4 cellular contexts compared by ENCODE assay signal in the genomic region with DNA sequence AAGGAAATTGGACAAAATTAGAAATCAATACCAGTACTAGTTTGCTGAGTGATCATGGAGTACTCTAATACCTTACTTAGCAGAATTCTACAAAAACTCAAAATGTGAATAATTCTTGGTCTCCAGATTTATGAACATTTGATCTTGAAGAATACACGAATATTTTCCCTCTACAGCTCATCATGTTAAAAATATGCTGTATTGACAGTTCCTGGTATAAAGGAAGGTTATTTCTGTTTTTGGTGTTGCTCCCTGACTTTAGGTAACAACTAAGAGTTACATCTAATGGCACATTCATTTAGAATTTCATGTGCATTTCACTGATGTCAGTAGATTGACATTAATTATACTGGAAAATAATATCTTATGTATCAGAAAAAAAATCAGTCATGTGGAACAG.
A peak's percentile ranks its signal among the peaks of the same experiment; 100 is the strongest.
TF ChIP-seq lines count a peak whose summit lies in the region.

No MANE protein-coding gene starts in this region.

TF ChIP-seq in HepG2, 621 proteins besides CTCF, POLR2A, EP300 and RAD21 (continues in another document):
- TF ChIP-seq ZNF367 (CRISPR knock-in tag; IDR thresholded peaks at IDR 0.05; ENCODE audit: borderline replicate concordance) (no peak), RBAK (CRISPR knock-in tag; IDR thresholded peaks at IDR 0.05) (no peak), ARID4A (CRISPR knock-in tag; IDR thresholded peaks at IDR 0.05; ENCODE audit: borderline replicate concordance) (no peak), IKZF1 (IDR thresholded peaks at IDR 0.05) (no peak), MAFG (CRISPR knock-in tag; IDR thresholded peaks at IDR 0.05) (no peak), ZNF547 (CRISPR knock-in tag; IDR thresholded peaks at IDR 0.05) (no peak), SIN3B (IDR thresholded peaks at IDR 0.05; ENCODE audit: low read length) (no peak), ZNF7 (CRISPR knock-in tag; IDR thresholded peaks at IDR 0.05) (no peak), ZNF788 (CRISPR knock-in tag; IDR thresholded peaks at IDR 0.05; ENCODE audit: borderline replicate concordance) (no peak), MAFF (IDR thresholded peaks at IDR 0.05; ENCODE audit: low read depth, low read length) (peak; percentile 70), MAFK (conservative IDR thresholded peaks at IDR 0.05 in 1 of 2, IDR thresholded peaks at IDR 0.05 in 1 of 2; ENCODE audit: low read length in 2 of 2) (peak in 1 of 2 experiments; percentile 70; a peak in 3 of 4 replicates), ZEB1 (IDR thresholded peaks at IDR 0.05; ENCODE audit: insufficient replicate concordance, low read depth) (no peak)

TF ChIP-seq in A549, 52 proteins besides CTCF, POLR2A, EP300 and RAD21:
- TF ChIP-seq, protein P1, sequence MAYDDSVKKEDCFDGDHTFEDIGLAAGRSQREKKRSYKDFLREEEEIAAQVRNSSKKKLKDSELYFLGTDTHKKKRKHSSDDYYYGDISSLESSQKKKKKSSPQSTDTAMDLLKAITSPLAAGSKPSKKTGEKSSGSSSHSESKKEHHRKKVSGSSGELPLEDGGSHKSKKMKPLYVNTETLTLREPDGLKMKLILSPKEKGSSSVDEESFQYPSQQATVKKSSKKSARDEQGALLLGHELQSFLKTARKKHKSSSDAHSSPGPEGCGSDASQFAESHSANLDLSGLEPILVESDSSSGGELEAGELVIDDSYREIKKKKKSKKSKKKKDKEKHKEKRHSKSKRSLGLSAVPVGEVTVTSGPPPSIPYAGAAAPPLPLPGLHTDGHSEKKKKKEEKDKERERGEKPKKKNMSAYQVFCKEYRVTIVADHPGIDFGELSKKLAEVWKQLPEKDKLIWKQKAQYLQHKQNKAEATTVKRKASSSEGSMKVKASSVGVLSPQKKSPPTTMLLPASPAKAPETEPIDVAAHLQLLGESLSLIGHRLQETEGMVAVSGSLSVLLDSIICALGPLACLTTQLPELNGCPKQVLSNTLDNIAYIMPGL (CRISPR knock-in tag; IDR thresholded peaks at IDR 0.05; ENCODE audit: borderline replicate concordance) = no peak
- peak; percentile 71 for TF ChIP-seq MAFK (IDR thresholded peaks at IDR 0.05; ENCODE audit: partially characterized antibody)

TF ChIP-seq in IMR-90, 13 proteins besides CTCF, POLR2A, EP300 and RAD21:
- TF ChIP-seq MAFK (IDR thresholded peaks at IDR 0.05; ENCODE audit: low read depth, low read length) = peak; percentile 49
- TF ChIP-seq BHLHE40 (IDR thresholded peaks at IDR 0.05; ENCODE audit: low read depth, low read length) = no peak
- TF ChIP-seq MAZ (IDR thresholded peaks at IDR 0.05; ENCODE audit: borderline replicate concordance, low read depth, low read length) = no peak
TF ChIP-seq in IMR-90: peak in this region for 1.

TF ChIP-seq in K562, 482 proteins besides CTCF, POLR2A, EP300 and RAD21:
- no peak for TF ChIP-seq BRD9 (IDR thresholded peaks at IDR 0.05; ENCODE audit: low read depth, partially characterized antibody)
- TF ChIP-seq, protein P2, sequence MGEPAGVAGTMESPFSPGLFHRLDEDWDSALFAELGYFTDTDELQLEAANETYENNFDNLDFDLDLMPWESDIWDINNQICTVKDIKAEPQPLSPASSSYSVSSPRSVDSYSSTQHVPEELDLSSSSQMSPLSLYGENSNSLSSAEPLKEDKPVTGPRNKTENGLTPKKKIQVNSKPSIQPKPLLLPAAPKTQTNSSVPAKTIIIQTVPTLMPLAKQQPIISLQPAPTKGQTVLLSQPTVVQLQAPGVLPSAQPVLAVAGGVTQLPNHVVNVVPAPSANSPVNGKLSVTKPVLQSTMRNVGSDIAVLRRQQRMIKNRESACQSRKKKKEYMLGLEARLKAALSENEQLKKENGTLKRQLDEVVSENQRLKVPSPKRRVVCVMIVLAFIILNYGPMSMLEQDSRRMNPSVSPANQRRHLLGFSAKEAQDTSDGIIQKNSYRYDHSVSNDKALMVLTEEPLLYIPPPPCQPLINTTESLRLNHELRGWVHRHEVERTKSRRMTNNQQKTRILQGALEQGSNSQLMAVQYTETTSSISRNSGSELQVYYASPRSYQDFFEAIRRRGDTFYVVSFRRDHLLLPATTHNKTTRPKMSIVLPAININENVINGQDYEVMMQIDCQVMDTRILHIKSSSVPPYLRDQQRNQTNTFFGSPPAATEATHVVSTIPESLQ (CRISPR knock-in tag; IDR thresholded peaks at IDR 0.05) = no peak
- peak; percentile 43; the same call in 1 of the 2 replicates for TF ChIP-seq ZNF316 (IDR thresholded peaks at IDR 0.05)
- no peak for TF ChIP-seq SMARCE1 (IDR thresholded peaks at IDR 0.05)
- TF ChIP-seq ZNF511 (CRISPR knock-in tag; IDR thresholded peaks at IDR 0.05) = no peak
- TF ChIP-seq NEUROD1 (IDR thresholded peaks at IDR 0.05; ENCODE audit: borderline replicate concordance, low read depth, low read length, partially characterized antibody) = no peak
- TF ChIP-seq POLR3A (IDR thresholded peaks at IDR 0.05; ENCODE audit: borderline replicate concordance, extremely low read depth, insufficient read depth, insufficient read length) = no peak
